17 cellular contexts compared by ENCODE assay signal in genomic region chr2:223314831-223315230, GRCh38.
"Had no signal": no experiment of that assay in that cellular context is flagged by ENCODE, and none has a peak within 500 bp of the region (broad histone marks: within the 10 kb centered on the region; RNA-seq: fewer than 3 reads in every experiment).

No MANE protein-coding gene starts in this region.

- H3K9me3 ChIP-seq: mucosa of descending colon, prostate gland, right lobe of liver, spleen, transverse colon had no signal

- H3K36me3 ChIP-seq: prostate gland, right lobe of liver, spleen, transverse colon had no signal

- H3K4me3 ChIP-seq: mucosa of descending colon, prostate gland, right lobe of liver, spleen, transverse colon had no signal

- H3K27ac ChIP-seq: prostate gland, right lobe of liver, spleen, transverse colon had no signal

- ATAC-seq: activated CD4-positive, CD25-positive, alpha-beta regulatory T cell treated with anti-CD3 and anti-CD28 coated beads, Interleukin-2, amount 50 U/mL, for 24 hours; activated CD8-positive, alpha-beta memory T cell treated with anti-CD3 and anti-CD28 coated beads, Interleukin-2, amount 10 ng/mL, durations not matched to agents 7 days and 5 days; esophagus mucosa; left lobe of liver; mucosa of descending colon; natural killer cell treated with Interleukin-12 subunit alpha and Interleukin-12 subunit beta and Interleukin-15 and Interleukin-18, amount 100 ng/mL, for 72 hours; right lobe of liver; stimulated activated memory B cell treated with anti-CD40 and anti-IgM and Interleukin-4, amounts not matched to agents 10 μg/mL and 1 μg/mL and 100 μg/mL, for 72 hours had no signal

- DNase-seq: activated CD4-positive, alpha-beta T cell treated with anti-CD3 and anti-CD28 coated beads, Interleukin-2, amount 50 U/mL, for 4 hours; activated CD8-positive, alpha-beta memory T cell treated with anti-CD3 and anti-CD28 coated beads, Interleukin-2, amount 10 ng/mL, durations not matched to agents 7 days and 5 days; activated effector memory CD4-positive, alpha-beta T cell treated with Interleukin-2 at 50 U/mL for 16 hours; activated T-cell treated with anti-CD3 and anti-CD28 coated beads, Interleukin-2, amount 50 U/mL, for 24 hours; dermis blood vessel endothelial cell; mucosa of descending colon; occipital lobe; right lobe of liver; spleen; stimulated activated CD4-positive, alpha-beta T cell treated with anti-CD3 and anti-CD28 coated beads, Interleukin-1b, Interleukin-23, amount 100 ng/mL, for 48 hours; transverse colon had no signal

- H3K4me1 ChIP-seq: prostate gland, right lobe of liver, spleen, transverse colon had no signal

- H3K27me3 ChIP-seq: right lobe of liver, spleen, transverse colon had no signal
